In the genomic region with DNA sequence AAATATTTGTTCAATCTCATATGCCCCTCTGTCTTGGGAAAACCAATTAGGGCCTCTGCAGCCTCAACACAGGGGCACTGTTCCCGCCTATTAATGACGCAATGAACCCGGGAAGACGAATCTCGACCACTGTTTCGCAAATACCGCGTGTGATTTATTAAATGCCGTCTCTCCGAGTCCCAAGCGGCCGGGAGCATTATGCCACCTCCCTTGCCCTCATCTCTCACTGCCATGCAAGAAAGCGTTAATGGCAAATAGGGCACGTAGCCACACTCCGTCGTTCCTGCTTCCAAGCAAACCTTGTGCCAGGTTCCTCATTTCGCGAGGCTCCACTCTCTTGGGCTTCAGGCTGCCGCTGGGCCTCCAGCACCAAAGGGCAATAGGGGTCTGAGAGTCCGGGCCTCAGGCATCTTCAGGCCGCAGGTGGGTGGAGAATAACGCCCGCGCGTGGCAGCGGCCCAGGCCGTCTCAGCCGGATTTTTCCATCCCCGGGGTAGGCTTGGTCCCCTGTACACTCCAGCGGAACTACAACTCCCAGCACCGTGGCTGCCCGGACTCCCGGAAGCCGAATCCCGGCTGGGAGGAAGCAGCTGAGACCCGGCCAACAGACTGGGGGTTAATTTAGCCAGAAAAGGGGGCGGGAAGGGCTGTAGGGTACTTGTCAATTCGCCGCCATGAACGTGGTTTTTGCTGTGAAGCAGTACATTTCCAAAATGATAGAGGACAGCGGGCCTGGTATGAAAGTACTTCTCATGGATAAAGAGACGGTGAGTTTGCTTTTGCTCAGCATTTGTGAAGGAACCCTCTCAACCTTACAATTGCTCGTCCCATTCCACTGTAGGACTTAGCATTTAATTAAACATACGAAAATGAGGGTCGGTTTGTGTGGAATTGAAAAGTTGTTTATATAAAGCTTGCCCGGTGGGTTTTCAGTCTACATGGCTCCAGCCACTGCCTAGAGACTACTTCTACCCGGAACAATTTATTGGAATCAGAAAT, we compare ENCODE assay signal across 1 cellular context.
TF ChIP-seq lines count a peak whose summit lies in the region.

A gene with protein sequence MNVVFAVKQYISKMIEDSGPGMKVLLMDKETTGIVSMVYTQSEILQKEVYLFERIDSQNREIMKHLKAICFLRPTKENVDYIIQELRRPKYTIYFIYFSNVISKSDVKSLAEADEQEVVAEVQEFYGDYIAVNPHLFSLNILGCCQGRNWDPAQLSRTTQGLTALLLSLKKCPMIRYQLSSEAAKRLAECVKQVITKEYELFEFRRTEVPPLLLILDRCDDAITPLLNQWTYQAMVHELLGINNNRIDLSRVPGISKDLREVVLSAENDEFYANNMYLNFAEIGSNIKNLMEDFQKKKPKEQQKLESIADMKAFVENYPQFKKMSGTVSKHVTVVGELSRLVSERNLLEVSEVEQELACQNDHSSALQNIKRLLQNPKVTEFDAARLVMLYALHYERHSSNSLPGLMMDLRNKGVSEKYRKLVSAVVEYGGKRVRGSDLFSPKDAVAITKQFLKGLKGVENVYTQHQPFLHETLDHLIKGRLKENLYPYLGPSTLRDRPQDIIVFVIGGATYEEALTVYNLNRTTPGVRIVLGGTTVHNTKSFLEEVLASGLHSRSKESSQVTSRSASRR (plus strand): TSS at position 593 of the 999 bp plus-strand sequence. CDS start 82 bp downstream, at position 675.

TF ChIP-seq in HepG2, 621 proteins besides CTCF, POLR2A, EP300 and RAD21 (continued from another document and continues in another):
- TF ChIP-seq, protein P1, sequence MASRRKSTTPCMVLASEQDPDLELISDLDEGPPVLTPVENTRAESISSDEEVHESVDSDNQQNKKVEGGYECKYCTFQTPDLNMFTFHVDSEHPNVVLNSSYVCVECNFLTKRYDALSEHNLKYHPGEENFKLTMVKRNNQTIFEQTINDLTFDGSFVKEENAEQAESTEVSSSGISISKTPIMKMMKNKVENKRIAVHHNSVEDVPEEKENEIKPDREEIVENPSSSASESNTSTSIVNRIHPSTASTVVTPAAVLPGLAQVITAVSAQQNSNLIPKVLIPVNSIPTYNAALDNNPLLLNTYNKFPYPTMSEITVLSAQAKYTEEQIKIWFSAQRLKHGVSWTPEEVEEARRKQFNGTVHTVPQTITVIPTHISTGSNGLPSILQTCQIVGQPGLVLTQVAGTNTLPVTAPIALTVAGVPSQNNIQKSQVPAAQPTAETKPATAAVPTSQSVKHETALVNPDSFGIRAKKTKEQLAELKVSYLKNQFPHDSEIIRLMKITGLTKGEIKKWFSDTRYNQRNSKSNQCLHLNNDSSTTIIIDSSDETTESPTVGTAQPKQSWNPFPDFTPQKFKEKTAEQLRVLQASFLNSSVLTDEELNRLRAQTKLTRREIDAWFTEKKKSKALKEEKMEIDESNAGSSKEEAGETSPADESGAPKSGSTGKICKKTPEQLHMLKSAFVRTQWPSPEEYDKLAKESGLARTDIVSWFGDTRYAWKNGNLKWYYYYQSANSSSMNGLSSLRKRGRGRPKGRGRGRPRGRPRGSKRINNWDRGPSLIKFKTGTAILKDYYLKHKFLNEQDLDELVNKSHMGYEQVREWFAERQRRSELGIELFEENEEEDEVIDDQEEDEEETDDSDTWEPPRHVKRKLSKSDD (CRISPR knock-in tag; IDR thresholded peaks at IDR 0.05; ENCODE audit: low read depth), result no peak; the same call in 1 of the 2 replicates
- TF ChIP-seq NFE2L1 (CRISPR knock-in tag; IDR thresholded peaks at IDR 0.05; ENCODE audit: borderline replicate concordance), result peak; percentile 13; the same call in 1 of the 2 replicates
- TF ChIP-seq, protein P2, sequence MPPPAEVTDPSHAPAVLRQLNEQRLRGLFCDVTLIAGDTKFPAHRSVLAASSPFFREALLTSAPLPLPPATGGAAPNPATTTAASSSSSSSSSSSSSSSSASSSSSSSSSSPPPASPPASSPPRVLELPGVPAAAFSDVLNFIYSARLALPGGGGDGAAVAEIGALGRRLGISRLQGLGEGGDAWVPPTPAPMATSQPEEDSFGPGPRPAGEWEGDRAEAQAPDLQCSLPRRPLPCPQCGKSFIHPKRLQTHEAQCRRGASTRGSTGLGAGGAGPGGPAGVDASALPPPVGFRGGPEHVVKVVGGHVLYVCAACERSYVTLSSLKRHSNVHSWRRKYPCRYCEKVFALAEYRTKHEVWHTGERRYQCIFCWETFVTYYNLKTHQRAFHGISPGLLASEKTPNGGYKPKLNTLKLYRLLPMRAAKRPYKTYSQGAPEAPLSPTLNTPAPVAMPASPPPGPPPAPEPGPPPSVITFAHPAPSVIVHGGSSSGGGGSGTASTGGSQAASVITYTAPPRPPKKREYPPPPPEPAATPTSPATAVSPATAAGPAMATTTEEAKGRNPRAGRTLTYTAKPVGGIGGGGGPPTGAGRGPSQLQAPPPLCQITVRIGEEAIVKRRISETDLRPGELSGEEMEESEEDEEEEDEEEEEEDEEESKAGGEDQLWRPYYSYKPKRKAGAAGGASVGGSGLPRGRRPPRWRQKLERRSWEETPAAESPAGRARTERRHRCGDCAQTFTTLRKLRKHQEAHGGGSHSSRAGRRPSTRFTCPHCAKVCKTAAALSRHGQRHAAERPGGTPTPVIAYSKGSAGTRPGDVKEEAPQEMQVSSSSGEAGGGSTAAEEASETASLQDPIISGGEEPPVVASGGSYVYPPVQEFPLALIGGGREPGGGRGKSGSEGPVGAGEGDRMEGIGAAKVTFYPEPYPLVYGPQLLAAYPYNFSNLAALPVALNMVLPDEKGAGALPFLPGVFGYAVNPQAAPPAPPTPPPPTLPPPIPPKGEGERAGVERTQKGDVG (CRISPR knock-in tag; IDR thresholded peaks at IDR 0.05; ENCODE audit: borderline replicate concordance), result 0 out of 2 replicates have a peak, but pooled peaks have one; percentile 81
- TF ChIP-seq, protein P3, sequence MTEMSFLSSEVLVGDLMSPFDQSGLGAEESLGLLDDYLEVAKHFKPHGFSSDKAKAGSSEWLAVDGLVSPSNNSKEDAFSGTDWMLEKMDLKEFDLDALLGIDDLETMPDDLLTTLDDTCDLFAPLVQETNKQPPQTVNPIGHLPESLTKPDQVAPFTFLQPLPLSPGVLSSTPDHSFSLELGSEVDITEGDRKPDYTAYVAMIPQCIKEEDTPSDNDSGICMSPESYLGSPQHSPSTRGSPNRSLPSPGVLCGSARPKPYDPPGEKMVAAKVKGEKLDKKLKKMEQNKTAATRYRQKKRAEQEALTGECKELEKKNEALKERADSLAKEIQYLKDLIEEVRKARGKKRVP (CRISPR knock-in tag; IDR thresholded peaks at IDR 0.05), result peak in 1 of 2 experiments; percentile 88; a peak in 2 of 4 replicates
- TF ChIP-seq, protein P4, sequence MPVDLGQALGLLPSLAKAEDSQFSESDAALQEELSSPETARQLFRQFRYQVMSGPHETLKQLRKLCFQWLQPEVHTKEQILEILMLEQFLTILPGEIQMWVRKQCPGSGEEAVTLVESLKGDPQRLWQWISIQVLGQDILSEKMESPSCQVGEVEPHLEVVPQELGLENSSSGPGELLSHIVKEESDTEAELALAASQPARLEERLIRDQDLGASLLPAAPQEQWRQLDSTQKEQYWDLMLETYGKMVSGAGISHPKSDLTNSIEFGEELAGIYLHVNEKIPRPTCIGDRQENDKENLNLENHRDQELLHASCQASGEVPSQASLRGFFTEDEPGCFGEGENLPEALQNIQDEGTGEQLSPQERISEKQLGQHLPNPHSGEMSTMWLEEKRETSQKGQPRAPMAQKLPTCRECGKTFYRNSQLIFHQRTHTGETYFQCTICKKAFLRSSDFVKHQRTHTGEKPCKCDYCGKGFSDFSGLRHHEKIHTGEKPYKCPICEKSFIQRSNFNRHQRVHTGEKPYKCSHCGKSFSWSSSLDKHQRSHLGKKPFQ (CRISPR knock-in tag; IDR thresholded peaks at IDR 0.05; ENCODE audit: insufficient replicate concordance), result peak; percentile 56
- peak; percentile 82 for TF ChIP-seq TGIF2 (CRISPR knock-in tag; IDR thresholded peaks at IDR 0.05)
- TF ChIP-seq KDM5A (IDR thresholded peaks at IDR 0.05; ENCODE audit: borderline replicate concordance, low read length), result peak; percentile 87
- TF ChIP-seq ZNF354B (CRISPR knock-in tag; IDR thresholded peaks at IDR 0.05), result peak; percentile 71; the same call in 1 of the 2 replicates
- TF ChIP-seq FOXA3 (CRISPR knock-in tag; IDR thresholded peaks at IDR 0.05), result peak; percentile 18
- TF ChIP-seq TMF1 (CRISPR knock-in tag; IDR thresholded peaks at IDR 0.05; ENCODE audit: low read depth), result peak; percentile 72
- peak; percentile 86 for TF ChIP-seq KMT2A (CRISPR knock-in tag; IDR thresholded peaks at IDR 0.05)
- peak; percentile 73 for TF ChIP-seq ZNF607 (CRISPR knock-in tag; IDR thresholded peaks at IDR 0.05; ENCODE audit: borderline replicate concordance)
- TF ChIP-seq, protein P5, sequence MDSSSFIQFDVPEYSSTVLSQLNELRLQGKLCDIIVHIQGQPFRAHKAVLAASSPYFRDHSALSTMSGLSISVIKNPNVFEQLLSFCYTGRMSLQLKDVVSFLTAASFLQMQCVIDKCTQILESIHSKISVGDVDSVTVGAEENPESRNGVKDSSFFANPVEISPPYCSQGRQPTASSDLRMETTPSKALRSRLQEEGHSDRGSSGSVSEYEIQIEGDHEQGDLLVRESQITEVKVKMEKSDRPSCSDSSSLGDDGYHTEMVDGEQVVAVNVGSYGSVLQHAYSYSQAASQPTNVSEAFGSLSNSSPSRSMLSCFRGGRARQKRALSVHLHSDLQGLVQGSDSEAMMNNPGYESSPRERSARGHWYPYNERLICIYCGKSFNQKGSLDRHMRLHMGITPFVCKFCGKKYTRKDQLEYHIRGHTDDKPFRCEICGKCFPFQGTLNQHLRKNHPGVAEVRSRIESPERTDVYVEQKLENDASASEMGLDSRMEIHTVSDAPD (CRISPR knock-in tag; IDR thresholded peaks at IDR 0.05), result peak; percentile 77; the same call in 1 of the 2 replicates
- no peak for TF ChIP-seq HNRNPLL (IDR thresholded peaks at IDR 0.05; ENCODE audit: low read depth, low read length, poor library complexity, severe bottlenecking)
- TF ChIP-seq ZNF224 (CRISPR knock-in tag; IDR thresholded peaks at IDR 0.05), result peak; percentile 81; the same call in 1 of the 2 replicates
- TF ChIP-seq, protein P6, sequence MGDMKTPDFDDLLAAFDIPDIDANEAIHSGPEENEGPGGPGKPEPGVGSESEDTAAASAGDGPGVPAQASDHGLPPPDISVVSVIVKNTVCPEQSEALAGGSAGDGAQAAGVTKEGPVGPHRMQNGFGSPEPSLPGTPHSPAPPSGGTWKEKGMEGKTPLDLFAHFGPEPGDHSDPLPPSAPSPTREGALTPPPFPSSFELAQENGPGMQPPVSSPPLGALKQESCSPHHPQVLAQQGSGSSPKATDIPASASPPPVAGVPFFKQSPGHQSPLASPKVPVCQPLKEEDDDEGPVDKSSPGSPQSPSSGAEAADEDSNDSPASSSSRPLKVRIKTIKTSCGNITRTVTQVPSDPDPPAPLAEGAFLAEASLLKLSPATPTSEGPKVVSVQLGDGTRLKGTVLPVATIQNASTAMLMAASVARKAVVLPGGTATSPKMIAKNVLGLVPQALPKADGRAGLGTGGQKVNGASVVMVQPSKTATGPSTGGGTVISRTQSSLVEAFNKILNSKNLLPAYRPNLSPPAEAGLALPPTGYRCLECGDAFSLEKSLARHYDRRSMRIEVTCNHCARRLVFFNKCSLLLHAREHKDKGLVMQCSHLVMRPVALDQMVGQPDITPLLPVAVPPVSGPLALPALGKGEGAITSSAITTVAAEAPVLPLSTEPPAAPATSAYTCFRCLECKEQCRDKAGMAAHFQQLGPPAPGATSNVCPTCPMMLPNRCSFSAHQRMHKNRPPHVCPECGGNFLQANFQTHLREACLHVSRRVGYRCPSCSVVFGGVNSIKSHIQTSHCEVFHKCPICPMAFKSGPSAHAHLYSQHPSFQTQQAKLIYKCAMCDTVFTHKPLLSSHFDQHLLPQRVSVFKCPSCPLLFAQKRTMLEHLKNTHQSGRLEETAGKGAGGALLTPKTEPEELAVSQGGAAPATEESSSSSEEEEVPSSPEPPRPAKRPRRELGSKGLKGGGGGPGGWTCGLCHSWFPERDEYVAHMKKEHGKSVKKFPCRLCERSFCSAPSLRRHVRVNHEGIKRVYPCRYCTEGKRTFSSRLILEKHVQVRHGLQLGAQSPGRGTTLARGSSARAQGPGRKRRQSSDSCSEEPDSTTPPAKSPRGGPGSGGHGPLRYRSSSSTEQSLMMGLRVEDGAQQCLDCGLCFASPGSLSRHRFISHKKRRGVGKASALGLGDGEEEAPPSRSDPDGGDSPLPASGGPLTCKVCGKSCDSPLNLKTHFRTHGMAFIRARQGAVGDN (CRISPR knock-in tag; IDR thresholded peaks at IDR 0.05), result peak; percentile 96
- no peak for TF ChIP-seq ZNF10 (CRISPR knock-in tag; IDR thresholded peaks at IDR 0.05; ENCODE audit: borderline replicate concordance, low read depth)
- 0 out of 2 replicates have a peak, but pooled peaks have one; percentile 65 for TF ChIP-seq ZNF543 (CRISPR knock-in tag; IDR thresholded peaks at IDR 0.05)
- TF ChIP-seq, protein P7, sequence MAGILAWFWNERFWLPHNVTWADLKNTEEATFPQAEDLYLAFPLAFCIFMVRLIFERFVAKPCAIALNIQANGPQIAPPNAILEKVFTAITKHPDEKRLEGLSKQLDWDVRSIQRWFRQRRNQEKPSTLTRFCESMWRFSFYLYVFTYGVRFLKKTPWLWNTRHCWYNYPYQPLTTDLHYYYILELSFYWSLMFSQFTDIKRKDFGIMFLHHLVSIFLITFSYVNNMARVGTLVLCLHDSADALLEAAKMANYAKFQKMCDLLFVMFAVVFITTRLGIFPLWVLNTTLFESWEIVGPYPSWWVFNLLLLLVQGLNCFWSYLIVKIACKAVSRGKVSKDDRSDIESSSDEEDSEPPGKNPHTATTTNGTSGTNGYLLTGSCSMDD (CRISPR knock-in tag; IDR thresholded peaks at IDR 0.05), result no peak
- peak; percentile 51; the same call in 1 of the 2 replicates for TF ChIP-seq ZFP82 (CRISPR knock-in tag; IDR thresholded peaks at IDR 0.05; ENCODE audit: borderline replicate concordance)
- no peak for TF ChIP-seq HMGA1 (CRISPR knock-in tag; conservative IDR thresholded peaks at IDR 0.05)
- TF ChIP-seq POGZ (CRISPR knock-in tag; IDR thresholded peaks at IDR 0.05), result peak; percentile 89
- TF ChIP-seq, protein P8, sequence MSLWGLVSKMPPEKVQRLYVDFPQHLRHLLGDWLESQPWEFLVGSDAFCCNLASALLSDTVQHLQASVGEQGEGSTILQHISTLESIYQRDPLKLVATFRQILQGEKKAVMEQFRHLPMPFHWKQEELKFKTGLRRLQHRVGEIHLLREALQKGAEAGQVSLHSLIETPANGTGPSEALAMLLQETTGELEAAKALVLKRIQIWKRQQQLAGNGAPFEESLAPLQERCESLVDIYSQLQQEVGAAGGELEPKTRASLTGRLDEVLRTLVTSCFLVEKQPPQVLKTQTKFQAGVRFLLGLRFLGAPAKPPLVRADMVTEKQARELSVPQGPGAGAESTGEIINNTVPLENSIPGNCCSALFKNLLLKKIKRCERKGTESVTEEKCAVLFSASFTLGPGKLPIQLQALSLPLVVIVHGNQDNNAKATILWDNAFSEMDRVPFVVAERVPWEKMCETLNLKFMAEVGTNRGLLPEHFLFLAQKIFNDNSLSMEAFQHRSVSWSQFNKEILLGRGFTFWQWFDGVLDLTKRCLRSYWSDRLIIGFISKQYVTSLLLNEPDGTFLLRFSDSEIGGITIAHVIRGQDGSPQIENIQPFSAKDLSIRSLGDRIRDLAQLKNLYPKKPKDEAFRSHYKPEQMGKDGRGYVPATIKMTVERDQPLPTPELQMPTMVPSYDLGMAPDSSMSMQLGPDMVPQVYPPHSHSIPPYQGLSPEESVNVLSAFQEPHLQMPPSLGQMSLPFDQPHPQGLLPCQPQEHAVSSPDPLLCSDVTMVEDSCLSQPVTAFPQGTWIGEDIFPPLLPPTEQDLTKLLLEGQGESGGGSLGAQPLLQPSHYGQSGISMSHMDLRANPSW (CRISPR knock-in tag; IDR thresholded peaks at IDR 0.05; ENCODE audit: borderline replicate concordance), result no peak
- TF ChIP-seq ETV6 (CRISPR knock-in tag; conservative IDR thresholded peaks at IDR 0.05), result no peak
